Comparison of ENCODE assay signal across 8 cellular contexts in genomic region chr14:106605548-106606448, GRCh38.
DNase-seq lines count a peak whose midpoint lies in the region; ATAC-seq lines count a peak whose summit lies in the region.

No MANE protein-coding gene starts in this region.

- H3K36me3 Mint-ChIP-seq in naive B cell = no peaks in the 10 kb centered on the region

- peaks cover 0 to 19% (median 2%) of the 10 kb centered on the region in 3 donors for H3K4me1 Mint-ChIP-seq in naive B cell

- H3K4me3 Mint-ChIP-seq in naive B cell = no peak overlapping the region

- H3K9me3 Mint-ChIP-seq in naive B cell = no peaks in the 10 kb centered on the region

- peaks cover 11 to 27% (median 15%) of the 10 kb centered on the region in 3 donors for H3K27me3 Mint-ChIP-seq in naive B cell

- DNase-seq in Ammon's horn (ENCODE audit: low spot score) (peak; percentile 3), NCI-H526 (lab: John Stamatoyannopoulos, UW) (peak; percentile 72 to 95), naive B cell (peak; percentile 87), ureter (ENCODE audit: low spot score) (no peak), H4 (ENCODE audit: low spot score) (no peak)
- DNase-seq in activated CD8-positive, alpha-beta memory T cell treated with anti-CD3 and anti-CD28 coated beads, Interleukin-2, amount 50 U/mL, for 24 hours (ENCODE audit: extremely low read depth) = peak; percentile 56

- H3K27ac Mint-ChIP-seq in naive B cell = peak overlapping the region in 1 of 6 donors; percentile 42

- peak; percentile 58 for ATAC-seq in GM19395 (IDR thresholded peaks at IDR 0.05; ENCODE audit: unreplicated experiment)
- ATAC-seq in naive B cell (ENCODE audit: low read depth in 2 of 2) = peak; percentile 99
- ATAC-seq in HG03097 (IDR thresholded peaks at IDR 0.05; ENCODE audit: low FRiP score, unreplicated experiment) = no peak

Comparison
In these comparisons a context has a peak if more than half of its experiments do, and no peak if none do; other contexts are left out.
1. DNase-seq: peak in Ammon's horn (single experiment), NCI-H526 (2 of 2), activated CD8-positive, alpha-beta memory T cell treated with anti-CD3 and anti-CD28 coated beads, Interleukin-2, amount 50 U/mL, for 24 hours (single experiment) and naive B cell (single experiment); none in ureter (single experiment) and H4 (single experiment).